ENCODE assay signal across 2 cellular contexts in the genomic region with DNA sequence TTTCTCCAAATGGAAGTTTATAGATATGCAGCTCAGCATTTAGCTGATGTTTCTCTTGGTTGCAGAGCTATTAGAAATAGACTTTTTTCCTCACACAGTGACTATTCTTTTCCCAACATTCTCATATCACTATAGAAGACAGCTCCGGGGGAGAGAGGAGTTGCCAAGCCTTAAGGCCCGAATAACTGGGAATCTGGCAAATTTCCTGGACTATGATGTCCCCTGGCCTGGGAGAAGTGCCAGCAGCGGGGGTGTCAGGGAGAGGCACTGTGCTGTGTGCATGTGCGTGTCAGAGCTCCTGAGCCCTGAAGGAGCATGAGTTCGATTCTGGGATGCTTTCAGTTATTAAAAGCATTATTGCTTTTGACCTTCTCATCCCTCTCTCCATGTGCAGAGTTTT.
TF ChIP-seq lines count a peak whose summit lies in the region.

No MANE protein-coding gene starts in this region.

TF ChIP-seq in liver, 16 proteins besides CTCF, POLR2A, EP300 and RAD21 (continued from another document):
- TF ChIP-seq, protein P1, sequence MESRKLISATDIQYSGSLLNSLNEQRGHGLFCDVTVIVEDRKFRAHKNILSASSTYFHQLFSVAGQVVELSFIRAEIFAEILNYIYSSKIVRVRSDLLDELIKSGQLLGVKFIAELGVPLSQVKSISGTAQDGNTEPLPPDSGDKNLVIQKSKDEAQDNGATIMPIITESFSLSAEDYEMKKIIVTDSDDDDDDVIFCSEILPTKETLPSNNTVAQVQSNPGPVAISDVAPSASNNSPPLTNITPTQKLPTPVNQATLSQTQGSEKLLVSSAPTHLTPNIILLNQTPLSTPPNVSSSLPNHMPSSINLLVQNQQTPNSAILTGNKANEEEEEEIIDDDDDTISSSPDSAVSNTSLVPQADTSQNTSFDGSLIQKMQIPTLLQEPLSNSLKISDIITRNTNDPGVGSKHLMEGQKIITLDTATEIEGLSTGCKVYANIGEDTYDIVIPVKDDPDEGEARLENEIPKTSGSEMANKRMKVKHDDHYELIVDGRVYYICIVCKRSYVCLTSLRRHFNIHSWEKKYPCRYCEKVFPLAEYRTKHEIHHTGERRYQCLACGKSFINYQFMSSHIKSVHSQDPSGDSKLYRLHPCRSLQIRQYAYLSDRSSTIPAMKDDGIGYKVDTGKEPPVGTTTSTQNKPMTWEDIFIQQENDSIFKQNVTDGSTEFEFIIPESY (IDR thresholded peaks at IDR 0.05) = peak; percentile 8
- TF ChIP-seq JUND (IDR thresholded peaks at IDR 0.05) (peak in 1 of 2 donors; percentile 39), YY1 (IDR thresholded peaks at IDR 0.05) (peak; percentile 42), EGR1 (IDR thresholded peaks at IDR 0.05; ENCODE audit: low read depth in 2 of 2) (peak; percentile 85 to 94), GABPA (IDR thresholded peaks at IDR 0.05 in 1 of 2, conservative IDR thresholded peaks at IDR 0.05 in 1 of 2) (no peak), FOXA2 (IDR thresholded peaks at IDR 0.05) (no peak), ATF3 (IDR thresholded peaks at IDR 0.05) (no peak), RXRA (IDR thresholded peaks at IDR 0.05) (peak in 1 of 2 donors; percentile 63), NR2F2 (IDR thresholded peaks at IDR 0.05) (peak; percentile 49), HNF4G (IDR thresholded peaks at IDR 0.05) (no peak), SP1 (IDR thresholded peaks at IDR 0.05) (peak; percentile 37)

TF ChIP-seq in HepG2, 621 proteins besides CTCF, POLR2A, EP300 and RAD21 (continued from another document):
- TF ChIP-seq USF2 (IDR thresholded peaks at IDR 0.05; ENCODE audit: low read depth, low read length) (no peak), USF2 (CRISPR knock-in tag; IDR thresholded peaks at IDR 0.05; ENCODE audit: borderline replicate concordance) (no peak), GATA4 (IDR thresholded peaks at IDR 0.05; ENCODE audit: borderline replicate concordance, low read depth) (no peak), NR2F2 (IDR thresholded peaks at IDR 0.05; ENCODE audit: borderline replicate concordance, low read depth) (no peak), KLF16 (CRISPR knock-in tag; IDR thresholded peaks at IDR 0.05) (no peak), NFATC3 (CRISPR knock-in tag; IDR thresholded peaks at IDR 0.05) (no peak), ZNF557 (CRISPR knock-in tag; IDR thresholded peaks at IDR 0.05) (no peak), NFE2L1 (CRISPR knock-in tag; IDR thresholded peaks at IDR 0.05; ENCODE audit: borderline replicate concordance) (no peak), ZNF605 (CRISPR knock-in tag; IDR thresholded peaks at IDR 0.05) (no peak)
- TF ChIP-seq, protein P2, sequence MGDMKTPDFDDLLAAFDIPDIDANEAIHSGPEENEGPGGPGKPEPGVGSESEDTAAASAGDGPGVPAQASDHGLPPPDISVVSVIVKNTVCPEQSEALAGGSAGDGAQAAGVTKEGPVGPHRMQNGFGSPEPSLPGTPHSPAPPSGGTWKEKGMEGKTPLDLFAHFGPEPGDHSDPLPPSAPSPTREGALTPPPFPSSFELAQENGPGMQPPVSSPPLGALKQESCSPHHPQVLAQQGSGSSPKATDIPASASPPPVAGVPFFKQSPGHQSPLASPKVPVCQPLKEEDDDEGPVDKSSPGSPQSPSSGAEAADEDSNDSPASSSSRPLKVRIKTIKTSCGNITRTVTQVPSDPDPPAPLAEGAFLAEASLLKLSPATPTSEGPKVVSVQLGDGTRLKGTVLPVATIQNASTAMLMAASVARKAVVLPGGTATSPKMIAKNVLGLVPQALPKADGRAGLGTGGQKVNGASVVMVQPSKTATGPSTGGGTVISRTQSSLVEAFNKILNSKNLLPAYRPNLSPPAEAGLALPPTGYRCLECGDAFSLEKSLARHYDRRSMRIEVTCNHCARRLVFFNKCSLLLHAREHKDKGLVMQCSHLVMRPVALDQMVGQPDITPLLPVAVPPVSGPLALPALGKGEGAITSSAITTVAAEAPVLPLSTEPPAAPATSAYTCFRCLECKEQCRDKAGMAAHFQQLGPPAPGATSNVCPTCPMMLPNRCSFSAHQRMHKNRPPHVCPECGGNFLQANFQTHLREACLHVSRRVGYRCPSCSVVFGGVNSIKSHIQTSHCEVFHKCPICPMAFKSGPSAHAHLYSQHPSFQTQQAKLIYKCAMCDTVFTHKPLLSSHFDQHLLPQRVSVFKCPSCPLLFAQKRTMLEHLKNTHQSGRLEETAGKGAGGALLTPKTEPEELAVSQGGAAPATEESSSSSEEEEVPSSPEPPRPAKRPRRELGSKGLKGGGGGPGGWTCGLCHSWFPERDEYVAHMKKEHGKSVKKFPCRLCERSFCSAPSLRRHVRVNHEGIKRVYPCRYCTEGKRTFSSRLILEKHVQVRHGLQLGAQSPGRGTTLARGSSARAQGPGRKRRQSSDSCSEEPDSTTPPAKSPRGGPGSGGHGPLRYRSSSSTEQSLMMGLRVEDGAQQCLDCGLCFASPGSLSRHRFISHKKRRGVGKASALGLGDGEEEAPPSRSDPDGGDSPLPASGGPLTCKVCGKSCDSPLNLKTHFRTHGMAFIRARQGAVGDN (CRISPR knock-in tag; IDR thresholded peaks at IDR 0.05) = no peak
